Comparison of ENCODE assay signal across 13 cellular contexts in the genomic region with DNA sequence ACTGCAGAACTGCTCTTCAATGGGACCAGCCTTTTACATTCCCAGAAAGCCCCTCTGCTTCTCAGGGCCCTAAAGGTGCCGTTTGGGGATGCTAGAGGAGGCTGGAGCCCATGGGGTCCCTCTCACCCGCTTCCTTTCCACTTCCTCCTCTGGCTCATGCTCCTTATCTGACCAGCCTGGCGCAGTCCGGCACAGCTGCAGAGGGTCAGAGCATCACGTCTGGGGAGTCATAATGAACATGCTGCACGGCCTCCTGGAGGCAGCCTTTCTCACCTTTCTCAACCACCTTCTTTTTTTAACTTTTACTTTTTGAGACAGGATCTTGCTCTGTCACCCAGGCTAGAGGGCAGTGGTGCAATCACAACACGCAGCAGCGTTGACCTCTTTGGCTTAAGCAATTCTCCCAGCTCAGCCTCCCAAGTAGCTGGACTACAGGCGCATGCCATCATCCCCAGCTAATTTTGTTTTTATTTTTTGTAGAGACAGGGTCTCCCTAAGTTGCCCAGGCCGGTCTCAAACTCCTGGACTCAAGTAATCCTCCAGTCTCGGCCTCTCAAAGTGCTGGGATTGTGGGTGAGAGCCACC. TPM values are rescaled to one million over a fixed set of nuclear protein-coding genes. Genes with fewer than 3 reads are reported as not detected.
A peak's percentile ranks its signal among the peaks of the same experiment; 100 is the strongest.
DNase-seq lines count a peak whose midpoint lies in the region; ATAC-seq and TF ChIP-seq lines count a peak whose summit lies in the region.
"Had no signal": no experiment of that assay in that cellular context is flagged by ENCODE, and none has a peak within 500 bp of the region (broad histone marks: within the 10 kb centered on the region; RNA-seq: fewer than 3 reads in every experiment).

No MANE protein-coding gene starts in this region.

- DNase-seq in activated CD4-positive, alpha-beta T cell treated with anti-CD3 and anti-CD28 coated beads, Interleukin-2, amount 10 ng/mL, durations not matched to agents 24 days and 14 days: no peak
- no peak for DNase-seq in activated CD4-positive, alpha-beta T cell treated with anti-CD3 and anti-CD28 coated beads, Interleukin-2, amount 50 U/mL, for 1 hour
- no peak for DNase-seq in activated naive CD8-positive, alpha-beta T cell treated with anti-CD3 and anti-CD28 coated beads, Interleukin-2, amount 50 U/mL, for 24 hours
- DNase-seq in osteoblast (ENCODE audit: insufficient read length, low spot score, missing footprints): peak; percentile 27
- no peak for DNase-seq in foreskin fibroblast
- DNase-seq in kidney glomerular epithelial cell (lab: John Stamatoyannopoulos, UW): no peak
- DNase-seq in AG08395 (ENCODE audit: low spot score): no peak
- DNase-seq: activated CD8-positive, alpha-beta memory T cell treated with anti-CD3 and anti-CD28 coated beads, Interleukin-2, amount 50 U/mL, for 4 hours; NCI-H2081 had no signal

- H3K27me3 Mint-ChIP-seq in activated CD4-positive, alpha-beta T cell treated with anti-CD3 and anti-CD28 coated beads, Interleukin-2, amount 10 ng/mL, durations not matched to agents 24 days and 14 days: peaks cover 3% of the 10 kb centered on the region
- H3K27me3 Mint-ChIP-seq in activated naive CD8-positive, alpha-beta T cell treated with anti-CD3 and anti-CD28 coated beads, Interleukin-2, amount 50 U/mL, for 24 hours: no peaks in the 10 kb centered on the region
- H3K27me3 Mint-ChIP-seq: type B pancreatic cell had no signal

- H3K4me2 ChIP-seq in osteoblast (ENCODE audit: insufficient read depth, low read length): no peak overlapping the region

- H3K4me1 Mint-ChIP-seq in activated CD4-positive, alpha-beta T cell treated with anti-CD3 and anti-CD28 coated beads, Interleukin-2, amount 10 ng/mL, durations not matched to agents 24 days and 14 days: peaks cover 47% of the 10 kb centered on the region
- peaks cover 78% of the 10 kb centered on the region for H3K4me1 Mint-ChIP-seq in activated naive CD8-positive, alpha-beta T cell treated with anti-CD3 and anti-CD28 coated beads, Interleukin-2, amount 50 U/mL, for 24 hours

- H3K9me3 ChIP-seq in osteoblast (ENCODE audit: low read depth, low read length): no peaks in the 10 kb centered on the region
- H3K9me3 ChIP-seq: mucosa of descending colon had no signal

- no peak overlapping the region for H2AFZ ChIP-seq in osteoblast (ENCODE audit: low read length)

- no peaks in the 10 kb centered on the region for H3K36me3 ChIP-seq in osteoblast (ENCODE audit: insufficient read depth, low read length)

- H3K27me3 ChIP-seq in osteoblast (ENCODE audit: insufficient read depth, low read length): no peaks in the 10 kb centered on the region

- H3K27ac ChIP-seq in osteoblast (ENCODE audit: low read depth, low read length): no peak overlapping the region

- intact Hi-C loops in activated CD4-positive, alpha-beta T cell treated with anti-CD3 and anti-CD28 coated beads, Interleukin-2, amount 10 ng/mL, durations not matched to agents 24 days and 14 days (cut with micrococcal nuclease): no loop called here

- no peaks in the 10 kb centered on the region for H3K79me2 ChIP-seq in osteoblast (ENCODE audit: insufficient read depth, low read length)

- H3K27ac Mint-ChIP-seq in activated CD4-positive, alpha-beta T cell treated with anti-CD3 and anti-CD28 coated beads, Interleukin-2, amount 10 ng/mL, durations not matched to agents 24 days and 14 days: peak overlapping the region; percentile 90
- H3K27ac Mint-ChIP-seq in activated naive CD8-positive, alpha-beta T cell treated with anti-CD3 and anti-CD28 coated beads, Interleukin-2, amount 50 U/mL, for 24 hours: peak overlapping the region; percentile 90

- H3K4me3 Mint-ChIP-seq in activated CD4-positive, alpha-beta T cell treated with anti-CD3 and anti-CD28 coated beads, Interleukin-2, amount 10 ng/mL, durations not matched to agents 24 days and 14 days: peak overlapping the region; percentile 59
- no peak overlapping the region for H3K4me3 Mint-ChIP-seq in activated naive CD8-positive, alpha-beta T cell treated with anti-CD3 and anti-CD28 coated beads, Interleukin-2, amount 50 U/mL, for 24 hours
- H3K4me3 Mint-ChIP-seq: type B pancreatic cell had no signal

- ATAC-seq in HG03439 (IDR thresholded peaks at IDR 0.05; ENCODE audit: unreplicated experiment): peak; percentile 42
- no peak for ATAC-seq in activated naive CD8-positive, alpha-beta T cell treated with anti-CD3 and anti-CD28 coated beads, Interleukin-2, amount 50 U/mL, for 24 hours

- H3K9me3 Mint-ChIP-seq in activated CD4-positive, alpha-beta T cell treated with anti-CD3 and anti-CD28 coated beads, Interleukin-2, amount 10 ng/mL, durations not matched to agents 24 days and 14 days: no peaks in the 10 kb centered on the region
- H3K9me3 Mint-ChIP-seq in activated naive CD8-positive, alpha-beta T cell treated with anti-CD3 and anti-CD28 coated beads, Interleukin-2, amount 50 U/mL, for 24 hours: no peaks in the 10 kb centered on the region
- H3K9me3 Mint-ChIP-seq: T-helper 1 cell treated with Interleukin-12 subunit alpha and Interleukin-12 subunit beta and Interleukin-4 antibody, amounts not matched to agents 30 μg/mL and 1 μg/mL, for 36 hours; type B pancreatic cell had no signal

- no peak for TF ChIP-seq CTCF in osteoblast (IDR thresholded peaks at IDR 0.05; ENCODE audit: extremely low read depth, low read depth, low read length)
- TF ChIP-seq CTCF in foreskin fibroblast (IDR thresholded peaks at IDR 0.05; ENCODE audit: low read depth, low read length): no peak

- H3K4me3 ChIP-seq in osteoblast (ENCODE audit: insufficient read depth, low read length): no peak overlapping the region
- no peak overlapping the region for H3K4me3 ChIP-seq in foreskin fibroblast (ENCODE audit: low read depth in 1 of 2, low read length in 2 of 2)
- H3K4me3 ChIP-seq: mucosa of descending colon had no signal

- peaks cover 13% of the 10 kb centered on the region for H3K4me1 ChIP-seq in osteoblast (ENCODE audit: insufficient read depth, low read length)

- H4K20me1 ChIP-seq in osteoblast (ENCODE audit: insufficient read depth, low read length): no peaks in the 10 kb centered on the region

- H3K36me3 Mint-ChIP-seq in activated CD4-positive, alpha-beta T cell treated with anti-CD3 and anti-CD28 coated beads, Interleukin-2, amount 10 ng/mL, durations not matched to agents 24 days and 14 days (ENCODE audit: low read depth): no peaks in the 10 kb centered on the region
- H3K36me3 Mint-ChIP-seq in activated naive CD8-positive, alpha-beta T cell treated with anti-CD3 and anti-CD28 coated beads, Interleukin-2, amount 50 U/mL, for 24 hours (ENCODE audit: low read depth): no peaks in the 10 kb centered on the region
- H3K36me3 Mint-ChIP-seq: type B pancreatic cell had no signal

RNA-seq across cellular contexts. Expression of gene TCF7, which starts 15.1 kb away (rescaled TPM):
- 112 and 113 TPM in 2 replicates for total RNA-seq in activated CD4-positive, alpha-beta T cell treated with anti-CD3 and anti-CD28 coated beads, Interleukin-2, amount 10 ng/mL, durations not matched to agents 24 days and 14 days
- total RNA-seq in osteoblast: 2.9 and 3.3 TPM in 2 replicates

Comparison
In these comparisons a context has a peak if more than half of its experiments do, and no peak if none do; other contexts are left out.
1. RNA of gene TCF7, which starts 15.1 kb away (total RNA-seq): 112 to 113 TPM in activated CD4-positive, alpha-beta T cell treated with anti-CD3 and anti-CD28 coated beads, Interleukin-2, amount 10 ng/mL, durations not matched to agents 24 days and 14 days; 2.9 to 3.3 TPM in osteoblast; every median in the first group is over 10 times any median in the second.